11 cellular contexts compared by ENCODE assay signal in genomic region chr16:71460246-71460645, GRCh38. TPM values are rescaled to one million over a fixed set of nuclear protein-coding genes. Genes with fewer than 3 reads are reported as not detected.
DNase-seq lines count a peak whose midpoint lies in the region; ATAC-seq and TF ChIP-seq lines count a peak whose summit lies in the region.
"Had no signal": no experiment of that assay in that cellular context is flagged by ENCODE, and none has a peak within 500 bp of the region (broad histone marks: within the 10 kb centered on the region; RNA-seq: fewer than 3 reads in every experiment).

No MANE protein-coding gene starts in this region.

- no peaks in the 10 kb centered on the region for H4K20me1 ChIP-seq in PC-9 (ENCODE audit: insufficient read depth)
- peaks cover 5% of the 10 kb centered on the region for H4K20me1 ChIP-seq in osteoblast (ENCODE audit: insufficient read depth, low read length)

- H3K9me3 ChIP-seq in PC-9 (ENCODE audit: insufficient read depth, low read depth) (no peaks in the 10 kb centered on the region), esophagus muscularis mucosa (no peaks in the 10 kb centered on the region), osteoblast (ENCODE audit: low read depth, low read length) (no peaks in the 10 kb centered on the region)

- no peaks in the 10 kb centered on the region for H3K36me3 ChIP-seq in PC-9 (ENCODE audit: low read depth)
- H3K36me3 ChIP-seq in esophagus muscularis mucosa: peaks cover 15 to 23% (median 15%) of the 10 kb centered on the region in 4 donors
- peaks cover 10% of the 10 kb centered on the region for H3K36me3 ChIP-seq in osteoblast (ENCODE audit: insufficient read depth, low read length)

- H3K27me3 ChIP-seq in PC-9 (ENCODE audit: insufficient read depth, low read depth) (no peaks in the 10 kb centered on the region), esophagus muscularis mucosa (no peaks in the 10 kb centered on the region), osteoblast (ENCODE audit: insufficient read depth, low read length) (no peaks in the 10 kb centered on the region)

- H3K4me1 ChIP-seq in PC-9 (replicated peaks; ENCODE audit: insufficient read depth) (peaks cover 16% of the 10 kb centered on the region), esophagus muscularis mucosa (peaks cover 18 to 34% (median 28%) of the 10 kb centered on the region in 4 donors), osteoblast (ENCODE audit: insufficient read depth, low read length) (peaks cover 27% of the 10 kb centered on the region)

- 47% methylated on average over 4 of the region's 4 CpGs for WGBS in esophagus muscularis mucosa

- intact Hi-C loops in PC-9 (cut with micrococcal nuclease; ENCODE audit: unreplicated experiment) (no loop called here), esophagus muscularis mucosa (cut with DNase I) (no loop called here)

- H3K4me3 ChIP-seq in PC-9 (no peak overlapping the region), esophagus muscularis mucosa (no peak overlapping the region), osteoblast (ENCODE audit: insufficient read depth, low read length) (peak overlapping the region; percentile 96)

- no peak for TF ChIP-seq EP300 in esophagus muscularis mucosa (IDR thresholded peaks at IDR 0.05)

- no peak overlapping the region for H2AFZ ChIP-seq in PC-9
- no peak overlapping the region for H2AFZ ChIP-seq in osteoblast (ENCODE audit: low read length)

- POLR2A ChIA-PET in PC-9 (lab: Charles Lee; ENCODE audit: unreplicated experiment): no interaction called here

- ATAC-seq in HG03135 (IDR thresholded peaks at IDR 0.05; ENCODE audit: unreplicated experiment) (no peak), GM19324 (IDR thresholded peaks at IDR 0.05; ENCODE audit: low FRiP score, unreplicated experiment) (no peak)

- DNase-seq in ELR (ENCODE audit: low read depth): peak; percentile 87
- no peak for DNase-seq in PC-9
- no peak for DNase-seq in esophagus muscularis mucosa (ENCODE audit: extremely low spot score)
- DNase-seq in osteoblast (ENCODE audit: insufficient read length, low spot score, missing footprints): no peak
- DNase-seq in T-helper 9 cell: no peak
- DNase-seq: effector CD4-positive, alpha-beta T cell; NCI-H2029 treated with DMSO at 0.1 percent for 48 hours had no signal

- no TSS peak for BruUV-seq in PC-9 (replicated peaks; lab: Mats Ljungman, UMichigan)

- CTCF ChIA-PET in PC-9 (lab: Charles Lee): no interaction called here

- H3K27ac ChIP-seq in PC-9: no peak overlapping the region
- H3K27ac ChIP-seq in esophagus muscularis mucosa (replicated peaks in 1 of 4): peak overlapping the region; percentile 34 to 89 (median 58)
- H3K27ac ChIP-seq in osteoblast (ENCODE audit: low read depth, low read length): peak overlapping the region; percentile 59

- TF ChIP-seq CTCF in PC-9 (conservative IDR thresholded peaks at IDR 0.05): no peak
- TF ChIP-seq CTCF in esophagus muscularis mucosa (IDR thresholded peaks at IDR 0.05): no peak
- no peak for TF ChIP-seq CTCF in osteoblast (IDR thresholded peaks at IDR 0.05; ENCODE audit: extremely low read depth, low read depth, low read length)

- H3K4me2 ChIP-seq in PC-9 (peak overlapping the region; percentile 93; the same call in 1 of the 2 replicates), osteoblast (ENCODE audit: insufficient read depth, low read length) (peak overlapping the region; percentile 96)

- H3K9me2 ChIP-seq in PC-9 (ENCODE audit: insufficient read depth): no peaks in the 10 kb centered on the region

- H3F3A ChIP-seq in PC-9 (ENCODE audit: insufficient read depth, low read depth): no peaks in the 10 kb centered on the region

- TF ChIP-seq POLR2A in esophagus muscularis mucosa (IDR thresholded peaks at IDR 0.05; ENCODE audit: low read depth): no peak

- H3K79me2 ChIP-seq in PC-9 (ENCODE audit: low read depth) (peaks cover 18% of the 10 kb centered on the region), osteoblast (ENCODE audit: insufficient read depth, low read length) (peaks cover 46% of the 10 kb centered on the region)

RNA-seq across cellular contexts. Expression of gene ZNF23, which starts 1.8 kb away (rescaled TPM):
- total RNA-seq in PC-9 (2021) (6.9 and 7.9 TPM in 2 replicates), esophagus muscularis mucosa (10 to 100 TPM in 3 of 4 donors, 1 to 10 TPM in 1; 9.4 to 12.5 (median 11.2) TPM), osteoblast (9.8 and 10.3 TPM in 2 replicates)

RNA-seq across cellular contexts. Expression of gene TLE7, which starts 18.4 kb away (rescaled TPM):
- total RNA-seq in PC-9 (2021) (not detected in 2 replicates), esophagus muscularis mucosa (not detected), osteoblast (not detected in 2 replicates)
- total RNA-seq: SK-MEL-5, subcutaneous adipose tissue had no signal

RNA-seq across cellular contexts. Expression of gene ZNF19, which starts 28.9 kb away (rescaled TPM):
- total RNA-seq in PC-9 (2021): 6.8 TPM in 2 replicates
- total RNA-seq in esophagus muscularis mucosa: 1 to 10 TPM; 2.3 to 4.0 (median 2.9) TPM
- 6.2 and 6.5 TPM in 2 replicates for total RNA-seq in osteoblast
